8 cellular contexts compared by ENCODE assay signal in genomic region chrX:129522184-129523059, GRCh38. TPM values are rescaled to one million over a fixed set of nuclear protein-coding genes. Genes with fewer than 3 reads are reported as not detected.
DNase-seq lines count a peak whose midpoint lies in the region; ATAC-seq and TF ChIP-seq lines count a peak whose summit lies in the region.

No MANE protein-coding gene starts in this region.

- H3K36me3 ChIP-seq in adrenal gland (replicated peaks in 1 of 2), result no peaks in the 10 kb centered on the region
- H3K36me3 ChIP-seq in heart left ventricle, result no peaks in the 10 kb centered on the region

- peak; percentile 10 for DNase-seq in stimulated activated CD4-positive, alpha-beta T cell treated with anti-CD3 and anti-CD28 coated beads, Interleukin-15, amount 100 ng/mL, for 24 hours
- no peak for DNase-seq in stimulated activated CD4-positive, alpha-beta T cell treated with anti-CD3 and anti-CD28 coated beads, Interleukin-4, amount 100 ng/mL, for 24 hours
- DNase-seq in NCI-H2196 (lab: John Stamatoyannopoulos, UW; ENCODE audit: unreplicated experiment), result peak; percentile 12
- DNase-seq in adrenal gland, result peak; percentile 62 to 80 (median 68)
- DNase-seq in heart left ventricle, result peak; percentile 41 to 63 (median 58)
- DNase-seq in osteocyte (ENCODE audit: extremely low spot score, unreplicated experiment), result peak; percentile 87
- no peak for DNase-seq in GM19238 (ENCODE audit: insufficient read length, low spot score)

- H3K27me3 ChIP-seq in adrenal gland, result no peaks in the 10 kb centered on the region
- peaks cover 0 to 8% (median 0%) of the 10 kb centered on the region in 9 donors for H3K27me3 ChIP-seq in heart left ventricle

- whole genome bisulfite sequencing in adrenal gland, 4 donors, result 2 to 34% (median 13%) methylated on average over 11 to 44 of the region's 52 CpGs
- WGBS in heart left ventricle, 4 donors, result 1 to 30% (median 15%) methylated on average over 34 to 38 of the region's 52 CpGs

- H3K36me3 Mint-ChIP-seq in osteocyte (ENCODE audit: unreplicated experiment), result no peaks in the 10 kb centered on the region

- ATAC-seq in heart left ventricle (peak; percentile 79 to 88 (median 84)), GM19328 (IDR thresholded peaks at IDR 0.05; ENCODE audit: unreplicated experiment) (no peak)

- H3K4me3 Mint-ChIP-seq in osteocyte (ENCODE audit: unreplicated experiment), result peak overlapping the region; percentile 92

- intact Hi-C loops in adrenal gland (cut with DNase I) (no loop called here), heart left ventricle (cut with DNase I) (no loop called here)

- peak overlapping the region; percentile 88 for H3K27ac Mint-ChIP-seq in osteocyte (ENCODE audit: unreplicated experiment)

- H3K4me1 ChIP-seq in adrenal gland (replicated peaks in 1 of 2), result peaks cover 4 to 6% of the 10 kb centered on the region in 2 donors
- H3K4me1 ChIP-seq in heart left ventricle, result peaks cover 0 to 12% (median 4%) of the 10 kb centered on the region in 12 donors

- peak in 2 of 6 experiments; percentile 13 to 16 for TF ChIP-seq CTCF in adrenal gland (IDR thresholded peaks at IDR 0.05)
- peak in 2 of 12 donors; percentile 18 to 22 for TF ChIP-seq CTCF in heart left ventricle (IDR thresholded peaks at IDR 0.05)
- TF ChIP-seq CTCF in osteocyte (IDR thresholded peaks at IDR 0.05), result peak; percentile 41

- H3K27me3 Mint-ChIP-seq in osteocyte (ENCODE audit: unreplicated experiment), result no peaks in the 10 kb centered on the region

- H3K27ac ChIP-seq in adrenal gland (peak overlapping the region in 4 of 5 donors; percentile 80 to 92 (median 88)), heart left ventricle (peak overlapping the region; percentile 70 to 94 (median 87))

- no peaks in the 10 kb centered on the region for H3K9me3 ChIP-seq in adrenal gland (replicated peaks in 1 of 3)
- H3K9me3 ChIP-seq in heart left ventricle, result no peaks in the 10 kb centered on the region

- H3K4me1 Mint-ChIP-seq in osteocyte (ENCODE audit: unreplicated experiment), result peaks cover 41% of the 10 kb centered on the region

- H3K4me3 ChIP-seq in adrenal gland, result peak overlapping the region; percentile 18 to 83 (median 64)
- peak overlapping the region; percentile 53 to 98 (median 78) for H3K4me3 ChIP-seq in heart left ventricle

- H3K9me3 Mint-ChIP-seq in osteocyte (ENCODE audit: unreplicated experiment), result no peaks in the 10 kb centered on the region

- TF ChIP-seq POLR2A in adrenal gland (IDR thresholded peaks at IDR 0.05), result no peak
- TF ChIP-seq POLR2A in heart left ventricle (IDR thresholded peaks at IDR 0.05), result no peak

RNA-seq across cellular contexts. Expression of gene SMARCA1, which starts 0.9 kb away (rescaled TPM):
- 100 to 1,000 TPM in 5 of 8 donors, 10 to 100 TPM in 3; 85.2 to 160 (median 110) TPM for total RNA-seq in adrenal gland
- polyA plus RNA-seq in adrenal gland, result 100 to 1,000 TPM in 1 of 3 donors, 10 to 100 TPM in 2; 31.0 to 117 (median 37.0) TPM
- total RNA-seq in heart left ventricle, result 10 to 100 TPM; 24.6 to 38.5 (median 31.1) TPM
- polyA plus RNA-seq in heart left ventricle, result 10 to 100 TPM in 1 of 2 donors, 1 to 10 TPM in 1; 7.6 to 15.8 TPM
- 118 and 121 TPM in 2 replicates for total RNA-seq in osteocyte

RNA-seq across cellular contexts. Expression of gene OCRL, which starts 17.6 kb away (rescaled TPM):
- total RNA-seq in adrenal gland, result 10 to 100 TPM; 28.7 to 48.6 (median 34.3) TPM
- polyA plus RNA-seq in adrenal gland, result 10 to 100 TPM; 24.2 to 48.4 (median 36.7) TPM
- 10 to 100 TPM in 6 of 9 donors, 1 to 10 TPM in 3; 7.7 to 13.7 (median 10.2) TPM for total RNA-seq in heart left ventricle
- polyA plus RNA-seq in heart left ventricle, result 10 to 100 TPM in 1 of 2 donors, 1 to 10 TPM in 1; 6.4 to 12.9 TPM
- 49.8 and 52.8 TPM in 2 replicates for total RNA-seq in osteocyte

Comparison
In these comparisons a context has a peak if more than half of its experiments do, and no peak if none do; other contexts are left out.
1. DNase-seq: peak in stimulated activated CD4-positive, alpha-beta T cell treated with anti-CD3 and anti-CD28 coated beads, Interleukin-15, amount 100 ng/mL, for 24 hours (single experiment), NCI-H2196 (single experiment), adrenal gland (7 of 7), heart left ventricle (5 of 5) and osteocyte (single experiment); none in stimulated activated CD4-positive, alpha-beta T cell treated with anti-CD3 and anti-CD28 coated beads, Interleukin-4, amount 100 ng/mL, for 24 hours (single experiment) and GM19238 (single experiment).